Comparison of ENCODE assay signal across 8 cellular contexts in the genomic region with DNA sequence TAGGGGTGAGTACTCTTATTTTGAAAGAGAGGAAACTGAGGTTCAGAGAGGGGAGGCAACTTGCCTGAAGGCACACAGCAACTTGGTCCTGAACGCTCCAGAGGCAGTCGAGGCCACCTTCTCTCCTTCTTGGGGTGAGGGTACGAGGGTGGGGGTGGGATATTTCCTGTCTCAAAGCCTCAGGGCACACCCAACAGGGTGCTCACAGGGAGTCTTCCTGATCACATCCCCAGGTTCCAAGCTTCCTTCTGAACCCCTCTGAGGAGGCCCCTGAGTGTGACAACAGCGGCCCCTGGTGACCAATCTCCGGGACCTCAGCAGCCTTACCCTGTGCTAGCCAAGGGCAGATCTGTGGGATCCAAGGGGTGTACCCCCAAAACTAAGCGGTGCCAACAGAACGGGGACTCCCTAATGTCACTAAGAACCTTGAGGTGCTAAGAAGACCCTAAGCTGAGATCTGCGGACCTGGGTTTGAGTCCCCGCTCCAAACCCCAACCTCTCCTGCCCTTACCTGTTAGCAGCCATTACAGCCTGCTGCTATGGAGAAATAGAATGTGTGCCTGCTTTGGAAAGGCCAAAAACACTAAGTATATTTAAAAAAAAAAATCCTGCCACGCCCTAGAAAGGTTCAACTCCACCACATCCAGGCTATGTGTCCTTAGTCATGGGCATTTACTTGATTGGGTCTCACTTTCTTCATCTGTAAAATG. TPM values are rescaled to one million over a fixed set of nuclear protein-coding genes. Genes with fewer than 3 reads are reported as not detected.
A peak's percentile ranks its signal among the peaks of the same experiment; 100 is the strongest.
DNase-seq lines count a peak whose midpoint lies in the region; ATAC-seq and TF ChIP-seq lines count a peak whose summit lies in the region.

No MANE protein-coding gene starts in this region.

- peak; percentile 27 for DNase-seq in GDM1 (lab: John Stamatoyannopoulos, UW)
- DNase-seq in LoVo (ENCODE audit: low spot score) = peak; percentile 76
- peak; percentile 52 for DNase-seq in SW480 (ENCODE audit: low spot score)
- peak; percentile 49 for DNase-seq in activated naive CD8-positive, alpha-beta T cell treated with anti-CD3 and anti-CD28 coated beads, Interleukin-2, amount 50 U/mL, for 16 hours (ENCODE audit: low read depth, low spot score)
- DNase-seq in heart right ventricle = peak; percentile 73 to 79
- peak; percentile 40 for DNase-seq in renal cortical epithelial cell (ENCODE audit: low read depth)

- H3K36me3 ChIP-seq in heart right ventricle = no peaks in the 10 kb centered on the region

- intact Hi-C loops in heart right ventricle (cut with DNase I) = loop anchor here (1.0 to 10.0 kb wide), 15 partner anchors 58 to 353 kb away; a partner anchor contains a TSS

- no peak for TF ChIP-seq POLR2A in GM18505 (IDR thresholded peaks at IDR 0.05; ENCODE audit: borderline replicate concordance, extremely low read depth, insufficient read depth, insufficient read length)

- H3K4me3 ChIP-seq in heart right ventricle = no peak overlapping the region

- no peaks in the 10 kb centered on the region for H3K27me3 ChIP-seq in heart right ventricle

- 20 to 21% methylated on average over 10 of the region's 10 CpGs for WGBS in heart right ventricle, 2 donors

- ATAC-seq in heart right ventricle = peak; percentile 76 to 92 (median 85)
- no peak for ATAC-seq in HG03342 (IDR thresholded peaks at IDR 0.05; ENCODE audit: unreplicated experiment)
- no peak for ATAC-seq in GM18505 (IDR thresholded peaks at IDR 0.05; ENCODE audit: unreplicated experiment)

- no peak overlapping the region for H3K27ac ChIP-seq in heart right ventricle

- peak; percentile 78 to 94 (median 87) for TF ChIP-seq CTCF in heart right ventricle (IDR thresholded peaks at IDR 0.05)

- H3K4me1 ChIP-seq in heart right ventricle = peaks cover 0 to 12% (median 6%) of the 10 kb centered on the region in 9 donors

- peaks cover 0 to 20% (median 6%) of the 10 kb centered on the region in 11 donors for H3K9me3 ChIP-seq in heart right ventricle

RNA-seq across cellular contexts. Expression of a gene that starts 57.9 kb away (rescaled TPM):
- 1 to 10 TPM in 2 of 10 donors, under 1 TPM in 6, not detected in 2; 0.16 to 1.0 (median 0.37) TPM for total RNA-seq in heart right ventricle
- polyA plus RNA-seq in heart right ventricle = under 1 TPM; 0.07 to 0.29 TPM
- 0.69 and 5.3 TPM in 2 replicates for total RNA-seq in renal cortical epithelial cell

Comparison
In these comparisons a context has a peak if more than half of its experiments do, and no peak if none do; other contexts are left out.
1. ATAC-seq: peak in heart right ventricle (8 of 8); none in HG03342 (single experiment) and GM18505 (single experiment).
2. Peak in every context shown above with its lines, with median percentiles within 50 percentile points of each other: DNase-seq.